In the genomic region with DNA sequence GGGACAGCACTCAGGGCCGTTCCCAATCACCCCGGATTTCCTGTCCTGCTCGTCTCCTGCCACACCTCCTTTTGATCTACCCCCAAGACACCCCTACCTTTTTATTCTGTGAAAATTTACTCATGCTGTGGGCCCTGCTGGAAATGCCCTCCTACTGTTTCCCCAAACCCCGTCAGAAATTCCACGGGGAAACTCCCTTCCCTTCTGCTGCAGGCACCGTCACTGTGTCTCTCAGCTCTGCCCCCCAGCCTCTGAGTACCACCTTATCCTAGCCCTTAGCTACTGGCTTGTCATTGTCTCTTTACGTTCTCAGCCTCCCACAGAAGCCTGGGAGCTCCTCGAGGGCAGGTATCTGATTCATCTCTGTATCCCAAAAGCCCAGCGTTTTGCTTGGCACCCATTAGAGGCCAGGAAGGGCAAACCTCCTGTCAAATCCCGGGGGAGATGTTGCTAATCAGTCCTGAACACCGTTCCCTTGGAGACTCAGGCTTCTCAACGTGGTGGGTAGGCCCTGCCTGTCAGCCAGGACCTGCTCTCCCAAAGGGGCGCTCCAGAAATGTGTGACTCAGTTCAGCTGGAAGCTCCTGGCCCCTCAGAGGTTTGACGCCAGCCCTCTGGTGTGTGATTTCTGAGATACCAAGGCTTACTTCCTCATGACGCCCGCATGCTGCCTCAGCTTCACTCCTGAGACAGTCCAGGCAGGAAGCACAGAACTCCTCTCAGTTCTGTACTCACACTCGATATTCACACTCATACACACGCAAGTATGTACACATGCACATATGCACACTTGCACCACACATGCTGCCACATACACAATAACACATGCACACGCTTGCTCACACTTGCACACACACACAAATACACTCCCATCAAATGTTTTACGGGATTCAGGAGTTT, we compare ENCODE assay signal across 9 cellular contexts. TPM values are rescaled to one million over a fixed set of nuclear protein-coding genes. Genes with fewer than 3 reads are reported as not detected.
A peak's percentile ranks its signal among the peaks of the same experiment; 100 is the strongest.
DNase-seq lines count a peak whose midpoint lies in the region; ATAC-seq, FAIRE-seq and TF ChIP-seq lines count a peak whose summit lies in the region.
"Had no signal": no experiment of that assay in that cellular context is flagged by ENCODE, and none has a peak within 500 bp of the region (broad histone marks: within the 10 kb centered on the region; RNA-seq: fewer than 3 reads in every experiment).

No MANE protein-coding gene starts in this region.

- H3K27ac ChIP-seq in CD8-positive, alpha-beta memory T cell (ENCODE audit: low read depth, low read length), result no peak overlapping the region
- H3K27ac ChIP-seq: body of pancreas had no signal

- H3K4me1 Mint-ChIP-seq in CD8-positive, alpha-beta memory T cell, result peaks cover 6 to 15% (median 7%) of the 10 kb centered on the region in 3 donors

- POLR2A ChIA-PET in CD8-positive, alpha-beta memory T cell (lab: Charles Lee), result no interaction called here

- peaks cover 0 to 4% (median 2%) of the 10 kb centered on the region in 3 donors for H3K36me3 Mint-ChIP-seq in CD8-positive, alpha-beta memory T cell

- ATAC-seq in GM19452 (IDR thresholded peaks at IDR 0.05; ENCODE audit: unreplicated experiment) (peak; percentile 4), HG03354 (IDR thresholded peaks at IDR 0.05; ENCODE audit: poor library complexity, severe bottlenecking, unreplicated experiment) (peak; percentile 8)
- ATAC-seq: body of pancreas had no signal

- no peaks in the 10 kb centered on the region for H3K9me3 Mint-ChIP-seq in CD8-positive, alpha-beta memory T cell

- H3K4me3 ChIP-seq in bronchial epithelial cell (ENCODE audit: low read depth, low read length), result no peak overlapping the region
- no peak overlapping the region for H3K4me3 ChIP-seq in CD8-positive, alpha-beta memory T cell (ENCODE audit: low read length)
- H3K4me3 ChIP-seq: body of pancreas had no signal

- H3K27me3 ChIP-seq in bronchial epithelial cell (ENCODE audit: control insufficient read depth, insufficient read depth, low read length), result no peaks in the 10 kb centered on the region
- H3K27me3 ChIP-seq in CD8-positive, alpha-beta memory T cell (ENCODE audit: insufficient read depth, low read length, poor library complexity, severe bottlenecking), result no peaks in the 10 kb centered on the region
- H3K27me3 ChIP-seq: body of pancreas had no signal

- peak; percentile 28 for DNase-seq in ELF-1 (ENCODE audit: low read depth, low spot score)
- no peak for DNase-seq in bronchial epithelial cell (ENCODE audit: low read depth)
- no peak for DNase-seq in head of caudate nucleus
- no peak for DNase-seq in CD8-positive, alpha-beta memory T cell
- DNase-seq in activated CD8-positive, alpha-beta memory T cell treated with anti-CD3 and anti-CD28 coated beads, Interleukin-2, amount 50 U/mL, for 48 hours, result no peak
- no peak for DNase-seq in NK-92 treated with Interleukin-12 subunit alpha and Interleukin-12 subunit beta, amount 100 ng/mL, for 24 hours (lab: John Stamatoyannopoulos, UW)
- DNase-seq: body of pancreas had no signal

- CTCF ChIA-PET in CD8-positive, alpha-beta memory T cell (lab: Charles Lee), result no interaction called here

- no peaks in the 10 kb centered on the region for H3K4me1 ChIP-seq in CD8-positive, alpha-beta memory T cell (ENCODE audit: insufficient read depth, low read length)
- H3K4me1 ChIP-seq: body of pancreas had no signal

- H3K27me3 Mint-ChIP-seq in CD8-positive, alpha-beta memory T cell, result peaks cover 8 to 19% of the 10 kb centered on the region in 2 donors

- FAIRE-seq in bronchial epithelial cell (lab: Jason Lieb, UNC), result peak; percentile 92

- no peaks in the 10 kb centered on the region for H3K36me3 ChIP-seq in bronchial epithelial cell (ENCODE audit: control insufficient read depth, insufficient read depth, low read length)
- H3K36me3 ChIP-seq in CD8-positive, alpha-beta memory T cell (ENCODE audit: insufficient read depth, low read length), result no peaks in the 10 kb centered on the region

- intact Hi-C loops in head of caudate nucleus (cut with DNase I), result no loop called here

- peak overlapping the region in 1 of 7 donors; percentile 10 for H3K4me3 Mint-ChIP-seq in CD8-positive, alpha-beta memory T cell

- no peak for TF ChIP-seq CTCF in bronchial epithelial cell (IDR thresholded peaks at IDR 0.05; ENCODE audit: insufficient read depth, low read length, severe bottlenecking)

- H3K9me3 ChIP-seq in CD8-positive, alpha-beta memory T cell (ENCODE audit: low read length), result no peaks in the 10 kb centered on the region
- H3K9me3 ChIP-seq: body of pancreas had no signal

- peak overlapping the region in 1 of 8 donors; percentile 85 for H3K27ac Mint-ChIP-seq in CD8-positive, alpha-beta memory T cell

RNA-seq across cellular contexts. Expression of a gene that starts 50.7 kb away (rescaled TPM):
- total RNA-seq in bronchial epithelial cell, result 79.6 and 91.6 TPM in 2 replicates
- 10 to 100 TPM; 87.4 to 94.1 TPM for total RNA-seq in CD8-positive, alpha-beta memory T cell
- polyA plus RNA-seq in CD8-positive, alpha-beta memory T cell, result 77.4 TPM
